Comparison of ENCODE assay signal across 29 cellular contexts in genomic region chr4:24067367-24067766, GRCh38.
DNase-seq lines count a peak whose midpoint lies in the region; ATAC-seq, FAIRE-seq and TF ChIP-seq lines count a peak whose summit lies in the region.
"Had no signal": no experiment of that assay in that cellular context is flagged by ENCODE, and none has a peak within 500 bp of the region (broad histone marks: within the 10 kb centered on the region; RNA-seq: fewer than 3 reads in every experiment).

No MANE protein-coding gene starts in this region.

- H2AFZ ChIP-seq in mammary epithelial cell (ENCODE audit: low read depth, low read length), result no peak overlapping the region

- in situ Hi-C loops in mammary epithelial cell (cut with MboI; ENCODE audit: low sequenced_read_pairs in 2 of 2), result no loop called here

- DNase-seq in MCF 10A (ENCODE audit: unreplicated experiment) (no peak), mammary epithelial cell (no peak), glutamatergic neuron (peak; percentile 21), nephron progenitor cell (no peak), HTR-8/SVneo (ENCODE audit: insufficient read length, low spot score) (no peak)
- no peak for DNase-seq in activated naive CD4-positive, alpha-beta T cell treated with anti-CD3 and anti-CD28 coated beads, Interleukin-2, amount 50 U/mL, for 72 hours (ENCODE audit: low spot score in 2 of 2)
- DNase-seq: activated CD4-positive, alpha-beta T cell treated with anti-CD3 and anti-CD28 coated beads, Interleukin-2, amount 50 U/mL, for 1 hour; activated CD4-positive, CD25-positive, alpha-beta regulatory T cell; activated effector memory CD4-positive, alpha-beta T cell treated with anti-CD3 and anti-CD28 coated beads, Interleukin-2, amount 50 U/mL, for 16 hours; activated naive CD8-positive, alpha-beta T cell treated with anti-CD3 and anti-CD28 coated beads for 36 hours; activated T-cell treated with anti-CD3 and anti-CD28 coated beads, Interleukin-2, amount 50 U/mL, for 1 hour; CD8-positive, alpha-beta T cell; effector CD8-positive, alpha-beta T cell; H9; Karpas-422; NCI-H1436 treated with DMSO at 0.1 percent for 48 hours; NCI-H2081 treated with DMSO at 0.1 percent for 48 hours; NCI-H774; stimulated activated CD4-positive, alpha-beta T cell treated with anti-CD3 and anti-CD28 coated beads, Interleukin-1b, Interleukin-23, amount 100 ng/mL, for 48 hours; stimulated activated naive CD8-positive, alpha-beta T cell treated with anti-CD3 and anti-CD28 coated beads, Interleukin-15, Interleukin-2, amounts not matched to agents 100 U/mL and 50 U/mL, for 24 hours had no signal

- H3K9me3 Mint-ChIP-seq in MCF 10A (ENCODE audit: unreplicated experiment), result no peaks in the 10 kb centered on the region
- H3K9me3 Mint-ChIP-seq in glutamatergic neuron (ENCODE audit: unreplicated experiment), result peaks cover 17% of the 10 kb centered on the region
- H3K9me3 Mint-ChIP-seq in nephron progenitor cell, result no peaks in the 10 kb centered on the region
- H3K9me3 Mint-ChIP-seq in activated naive CD4-positive, alpha-beta T cell treated with anti-CD3 and anti-CD28 coated beads, Interleukin-2, amount 50 U/mL, for 72 hours, result no peaks in the 10 kb centered on the region
- H3K9me3 Mint-ChIP-seq: activated naive CD8-positive, alpha-beta T cell treated with anti-CD3 and anti-CD28 coated beads for 36 hours; H9 had no signal

- H3K4me3 ChIP-seq in mammary epithelial cell (replicated peaks in 1 of 3; ENCODE audit: insufficient read depth in 1 of 3, low read depth in 2 of 3, low read length in 3 of 3), result no peak overlapping the region
- H3K4me3 ChIP-seq: coronary artery, prostate gland had no signal

- H3K4me1 ChIP-seq in mammary epithelial cell (ENCODE audit: insufficient read depth, low read length), result no peaks in the 10 kb centered on the region
- H3K4me1 ChIP-seq: prostate gland had no signal

- TF ChIP-seq CTCF in MCF 10A (IDR thresholded peaks at IDR 0.05; ENCODE audit: unreplicated experiment), result no peak
- TF ChIP-seq CTCF in mammary epithelial cell (conservative IDR thresholded peaks at IDR 0.05 in 1 of 2, IDR thresholded peaks at IDR 0.05 in 1 of 2; ENCODE audit: extremely low read depth in 1 of 2, insufficient read depth in 1 of 2, low read depth in 1 of 2, low read length in 2 of 2), result no peak
- no peak for TF ChIP-seq CTCF in glutamatergic neuron (IDR thresholded peaks at IDR 0.05; ENCODE audit: partially characterized antibody, unreplicated experiment)
- no peak for TF ChIP-seq CTCF in nephron progenitor cell (IDR thresholded peaks at IDR 0.05)

- dilution Hi-C loops in mammary epithelial cell (cut with HindIII; ENCODE audit: low sequenced_read_pairs), result no loop called here

- WGBS in mammary epithelial cell (ENCODE audit: low coverage, missing lambda C conversion rate), result 78% methylated on average over 9 of the region's 9 CpGs

- no peak overlapping the region for H3K4me2 ChIP-seq in mammary epithelial cell (ENCODE audit: insufficient read depth, low read depth, low read length)

- no peak for FAIRE-seq in HTR-8/SVneo (lab: Jason Lieb, UNC)
- FAIRE-seq: GM12891, HepG2, small intestine had no signal

- CTCF ChIA-PET in MCF 10A (lab: Yijun Ruan, JAX) (interaction anchor here (0.7 to 1.4 kb wide), 2 partner anchors 11 to 353 kb away, joined by 3 to 4 read pairs; no protein-coding TSS in a partner anchor), mammary epithelial cell (lab: Charles Lee; ENCODE audit: low non-redundant PET) (no interaction called here)

- H3K27ac Mint-ChIP-seq in MCF 10A (ENCODE audit: low read depth, unreplicated experiment) (peak overlapping the region; percentile 95), glutamatergic neuron (ENCODE audit: unreplicated experiment) (peak overlapping the region; percentile 96), nephron progenitor cell (peak overlapping the region; percentile 37)
- H3K27ac Mint-ChIP-seq in activated naive CD4-positive, alpha-beta T cell treated with anti-CD3 and anti-CD28 coated beads, Interleukin-2, amount 50 U/mL, for 72 hours, result no peak overlapping the region
- H3K27ac Mint-ChIP-seq: B cell; CD8-positive, alpha-beta T cell had no signal

- intact Hi-C loops in MCF 10A (cut with micrococcal nuclease) (no loop called here), mammary epithelial cell (cut with micrococcal nuclease) (no loop called here)

- no peak overlapping the region for H3K4me3 Mint-ChIP-seq in MCF 10A (ENCODE audit: unreplicated experiment)
- H3K4me3 Mint-ChIP-seq in glutamatergic neuron (ENCODE audit: unreplicated experiment), result peak overlapping the region; percentile 70
- no peak overlapping the region for H3K4me3 Mint-ChIP-seq in nephron progenitor cell
- H3K4me3 Mint-ChIP-seq: activated naive CD8-positive, alpha-beta T cell treated with anti-CD3 and anti-CD28 coated beads for 36 hours; B cell; CD8-positive, alpha-beta T cell; H9 had no signal

- H3K36me3 ChIP-seq in mammary epithelial cell (ENCODE audit: insufficient read depth, low read length), result no peaks in the 10 kb centered on the region
- H3K36me3 ChIP-seq: prostate gland had no signal

- no peaks in the 10 kb centered on the region for H3K79me2 ChIP-seq in mammary epithelial cell (ENCODE audit: insufficient read depth, low read length)

- no peak overlapping the region for H3K9ac ChIP-seq in mammary epithelial cell (ENCODE audit: insufficient read depth, low read length)

- peaks cover 8% of the 10 kb centered on the region for H3K9me3 ChIP-seq in mammary epithelial cell (replicated peaks; ENCODE audit: insufficient read depth, low read length)
- H3K9me3 ChIP-seq: prostate gland had no signal

- H3K27me3 Mint-ChIP-seq in MCF 10A (ENCODE audit: insufficient read depth, unreplicated experiment) (no peaks in the 10 kb centered on the region), glutamatergic neuron (ENCODE audit: unreplicated experiment) (peaks cover 8% of the 10 kb centered on the region), nephron progenitor cell (ENCODE audit: low read depth, poor library complexity) (peaks cover 3% of the 10 kb centered on the region)
- H3K27me3 Mint-ChIP-seq: activated naive CD8-positive, alpha-beta T cell treated with anti-CD3 and anti-CD28 coated beads for 36 hours; B cell had no signal

- H3K27ac ChIP-seq in mammary epithelial cell (ENCODE audit: insufficient read depth, low read depth, low read length), result no peak overlapping the region
- H3K27ac ChIP-seq: coronary artery, prostate gland had no signal

- peaks cover 2% of the 10 kb centered on the region for H3K27me3 ChIP-seq in mammary epithelial cell (ENCODE audit: insufficient read depth, low read length)

- H3K36me3 Mint-ChIP-seq in MCF 10A (ENCODE audit: insufficient read depth, unreplicated experiment) (no peaks in the 10 kb centered on the region), glutamatergic neuron (ENCODE audit: unreplicated experiment) (no peaks in the 10 kb centered on the region), nephron progenitor cell (ENCODE audit: low read depth) (no peaks in the 10 kb centered on the region)
- H3K36me3 Mint-ChIP-seq in activated naive CD4-positive, alpha-beta T cell treated with anti-CD3 and anti-CD28 coated beads, Interleukin-2, amount 50 U/mL, for 72 hours, result no peaks in the 10 kb centered on the region
- H3K36me3 Mint-ChIP-seq: activated naive CD8-positive, alpha-beta T cell treated with anti-CD3 and anti-CD28 coated beads for 36 hours; CD8-positive, alpha-beta T cell had no signal

- ATAC-seq in GM18870 (IDR thresholded peaks at IDR 0.05; ENCODE audit: unreplicated experiment), result no peak
- no peak for ATAC-seq in activated naive CD4-positive, alpha-beta T cell treated with anti-CD3 and anti-CD28 coated beads, Interleukin-2, amount 50 U/mL, for 72 hours
- ATAC-seq in HG03439 (IDR thresholded peaks at IDR 0.05; ENCODE audit: unreplicated experiment), result no peak
- ATAC-seq: CD8-positive, alpha-beta T cell; HepG2; left lobe of liver; stimulated activated naive CD8-positive, alpha-beta T cell treated with anti-CD3 and anti-CD28 coated beads, Interleukin-15, Interleukin-2, amounts not matched to agents 100 U/mL and 50 U/mL, for 24 hours had no signal

- BruUV-seq in MCF 10A (replicated peaks; lab: Mats Ljungman, UMichigan), result no TSS peak
- no TSS peak for BruUV-seq in mammary epithelial cell (replicated peaks; lab: Mats Ljungman, UMichigan)

- H3K4me1 Mint-ChIP-seq in MCF 10A (ENCODE audit: insufficient read depth, unreplicated experiment) (peaks cover 26% of the 10 kb centered on the region), glutamatergic neuron (ENCODE audit: low read depth, unreplicated experiment) (peaks cover 38% of the 10 kb centered on the region), nephron progenitor cell (no peaks in the 10 kb centered on the region)
- H3K4me1 Mint-ChIP-seq: activated naive CD8-positive, alpha-beta T cell treated with anti-CD3 and anti-CD28 coated beads for 36 hours; B cell had no signal

- POLR2A ChIA-PET in MCF 10A (lab: Yijun Ruan, JAX), result interaction anchor here (0.6 to 1.5 kb wide), 5 partner anchors 15 to 643 kb away, joined by 3 to 6 read pairs (median 4); no protein-coding TSS in a partner anchor

- no peaks in the 10 kb centered on the region for H4K20me1 ChIP-seq in mammary epithelial cell (ENCODE audit: insufficient read depth, low read length)

Comparison
In these comparisons a context has a peak if more than half of its experiments do, and no peak if none do; other contexts are left out.
1. H3K27ac Mint-ChIP-seq: peak in MCF 10A (single experiment), glutamatergic neuron (single experiment) and nephron progenitor cell (single experiment); none in activated naive CD4-positive, alpha-beta T cell treated with anti-CD3 and anti-CD28 coated beads, Interleukin-2, amount 50 U/mL, for 72 hours (0 of 2).